In the genomic region with DNA sequence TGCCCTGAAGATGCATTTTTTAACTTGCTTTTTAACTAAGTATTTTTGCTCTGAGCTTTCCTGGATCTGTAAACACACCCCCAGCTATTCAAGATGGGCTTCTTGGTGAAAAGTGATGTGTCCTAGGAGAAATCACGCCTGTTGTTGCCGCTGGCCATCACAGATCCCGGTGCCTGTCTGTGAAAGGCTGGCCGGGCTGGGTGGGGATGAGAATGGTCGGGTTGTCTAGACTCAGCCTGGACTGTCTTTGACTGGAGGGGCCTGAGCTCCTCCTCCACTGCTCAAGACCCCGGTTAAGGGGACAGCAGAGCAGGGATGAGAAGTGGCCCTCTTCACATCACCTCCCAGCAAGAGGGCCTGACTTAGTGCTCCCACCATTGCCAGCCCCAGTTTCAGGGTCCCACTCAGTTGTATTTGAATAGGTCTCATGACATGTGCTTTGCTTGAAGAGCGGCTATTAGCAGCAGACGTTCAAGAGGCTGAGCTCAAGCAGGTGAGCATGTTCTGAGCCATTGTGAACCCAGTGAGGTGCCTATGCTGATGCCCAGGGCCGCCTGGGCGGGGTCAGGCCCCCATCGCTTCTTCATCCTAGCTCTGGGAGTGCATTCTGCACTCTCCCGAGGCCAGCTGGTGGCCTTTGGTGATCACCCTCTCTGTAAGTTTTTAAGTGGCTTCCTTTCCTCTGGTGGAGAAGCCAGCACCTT, we compare ENCODE assay signal across 10 cellular contexts.
DNase-seq lines count a peak whose midpoint lies in the region; ATAC-seq and TF ChIP-seq lines count a peak whose summit lies in the region.
"Had no signal": no experiment of that assay in that cellular context is flagged by ENCODE, and none has a peak within 500 bp of the region (broad histone marks: within the 10 kb centered on the region; RNA-seq: fewer than 3 reads in every experiment).

No MANE protein-coding gene starts in this region.

- no peak for TF ChIP-seq RAD21 in SK-N-SH (IDR thresholded peaks at IDR 0.05; ENCODE audit: low read length)

- no peaks in the 10 kb centered on the region for H4K20me1 ChIP-seq in SK-N-SH (ENCODE audit: insufficient read depth)

- no peaks in the 10 kb centered on the region for H3K27me3 Mint-ChIP-seq in activated T-helper 2 cell treated with anti-CD3 and anti-CD28 coated beads, Interferon-gamma antibody, Interleukin-2, Interleukin-4, amounts not matched to agents 10 μg/mL and 5 μg/mL and 100 μg/mL, durations not matched to agents 14 hours and 24 hours and 36 hours (ENCODE audit: low read depth)
- H3K27me3 Mint-ChIP-seq in naive thymus-derived CD4-positive, alpha-beta T cell: no peaks in the 10 kb centered on the region
- H3K27me3 Mint-ChIP-seq: activated CD4-positive, alpha-beta T cell treated with anti-CD3 and anti-CD28 coated beads, Interleukin-2, amount 10 ng/mL, durations not matched to agents 7 days and 5 days had no signal

- TF ChIP-seq EP300 in SK-N-SH (IDR thresholded peaks at IDR 0.05; ENCODE audit: borderline replicate concordance in 1 of 2, low read depth in 1 of 2, low read length in 1 of 2): no peak

- H3K4me1 Mint-ChIP-seq in activated T-helper 2 cell treated with anti-CD3 and anti-CD28 coated beads, Interferon-gamma antibody, Interleukin-2, Interleukin-4, amounts not matched to agents 10 μg/mL and 5 μg/mL and 100 μg/mL, durations not matched to agents 14 hours and 24 hours and 36 hours (ENCODE audit: low read depth): peaks cover 15% of the 10 kb centered on the region
- peaks cover 13 to 71% (median 63%) of the 10 kb centered on the region in 7 donors for H3K4me1 Mint-ChIP-seq in naive thymus-derived CD4-positive, alpha-beta T cell

- ATAC-seq in left cardiac atrium: peak; percentile 6 to 38
- ATAC-seq in sciatic nerve: peak; percentile 45
- ATAC-seq in HG03175 (IDR thresholded peaks at IDR 0.05; ENCODE audit: unreplicated experiment): no peak
- ATAC-seq in HG02981 (IDR thresholded peaks at IDR 0.05; ENCODE audit: unreplicated experiment): no peak
- ATAC-seq in naive thymus-derived CD4-positive, alpha-beta T cell: no peak

- H3K9me2 ChIP-seq in SK-N-SH: no peaks in the 10 kb centered on the region

- no peak for DNase-seq in BE2C
- no peak for DNase-seq in SK-N-SH
- DNase-seq in left cardiac atrium: no peak
- no peak for DNase-seq in sciatic nerve (ENCODE audit: low spot score)
- no peak for DNase-seq in activated T-helper 2 cell treated with anti-CD3 and anti-CD28 coated beads, Interferon-gamma antibody, Interleukin-2, Interleukin-4, amounts not matched to agents 10 μg/mL and 5 μg/mL and 100 μg/mL, durations not matched to agents 14 hours and 24 hours and 36 hours (ENCODE audit: low spot score)
- DNase-seq in naive thymus-derived CD4-positive, alpha-beta T cell: no peak
- DNase-seq: activated CD4-positive, alpha-beta T cell treated with anti-CD3 and anti-CD28 coated beads, Interleukin-2, amount 10 ng/mL, durations not matched to agents 7 days and 5 days; occipital lobe had no signal

- intact Hi-C loops in left cardiac atrium (cut with DNase I): loop anchor here in 1 of 2 donors (5.0 kb wide), 1 partner anchor 49 kb away; no protein-coding TSS in a partner anchor
- intact Hi-C loops in sciatic nerve (cut with DNase I): no loop called here
- intact Hi-C loops in activated T-helper 2 cell treated with anti-CD3 and anti-CD28 coated beads, Interferon-gamma antibody, Interleukin-2, Interleukin-4, amounts not matched to agents 10 μg/mL and 5 μg/mL and 100 μg/mL, durations not matched to agents 14 hours and 24 hours and 36 hours (cut with micrococcal nuclease): no loop called here
- intact Hi-C loops in naive thymus-derived CD4-positive, alpha-beta T cell (cut with micrococcal nuclease): loop anchor here in 1 of 2 donors (10.0 kb wide), 1 partner anchor 53 kb away; no protein-coding TSS in a partner anchor

- peaks cover 83% of the 10 kb centered on the region for H3K79me2 ChIP-seq in SK-N-SH (ENCODE audit: insufficient read depth)

- whole genome bisulfite sequencing in SK-N-SH (ENCODE audit: low lambda C conversion rate): 80% methylated on average over 11 of the region's 12 CpGs

- H3K36me3 ChIP-seq in BE2C: peaks cover 14% of the 10 kb centered on the region
- H3K36me3 ChIP-seq in SK-N-SH (replicated peaks in 1 of 2; ENCODE audit: control insufficient read depth in 1 of 2, insufficient read depth in 2 of 2, low read length in 1 of 2): no peaks in the 10 kb centered on the region
- no peaks in the 10 kb centered on the region for H3K36me3 ChIP-seq in naive thymus-derived CD4-positive, alpha-beta T cell (ENCODE audit: control insufficient read depth in 2 of 3, insufficient read depth in 3 of 3, low read length in 3 of 3)

- H3F3A ChIP-seq in SK-N-SH (replicated peaks; ENCODE audit: insufficient read depth): peaks cover 36% of the 10 kb centered on the region

- H3K36me3 Mint-ChIP-seq in activated T-helper 2 cell treated with anti-CD3 and anti-CD28 coated beads, Interferon-gamma antibody, Interleukin-2, Interleukin-4, amounts not matched to agents 10 μg/mL and 5 μg/mL and 100 μg/mL, durations not matched to agents 14 hours and 24 hours and 36 hours (ENCODE audit: low read depth): no peaks in the 10 kb centered on the region
- H3K36me3 Mint-ChIP-seq in naive thymus-derived CD4-positive, alpha-beta T cell: peaks cover 0 to 15% (median 10%) of the 10 kb centered on the region in 5 donors

- H3K9me3 ChIP-seq in BE2C (no peaks in the 10 kb centered on the region), SK-N-SH (no peaks in the 10 kb centered on the region)
- H3K9me3 ChIP-seq in naive thymus-derived CD4-positive, alpha-beta T cell (ENCODE audit: control insufficient read depth in 2 of 3, low read length in 3 of 3): no peaks in the 10 kb centered on the region

- peak overlapping the region; percentile 84 for H3K9ac ChIP-seq in SK-N-SH

- no peak overlapping the region for H3K27ac Mint-ChIP-seq in activated T-helper 2 cell treated with anti-CD3 and anti-CD28 coated beads, Interferon-gamma antibody, Interleukin-2, Interleukin-4, amounts not matched to agents 10 μg/mL and 5 μg/mL and 100 μg/mL, durations not matched to agents 14 hours and 24 hours and 36 hours
- H3K27ac Mint-ChIP-seq in naive thymus-derived CD4-positive, alpha-beta T cell: peak overlapping the region in 1 of 9 donors; percentile 1
- H3K27ac Mint-ChIP-seq: activated CD4-positive, alpha-beta T cell treated with anti-CD3 and anti-CD28 coated beads, Interleukin-2, amount 10 ng/mL, durations not matched to agents 7 days and 5 days had no signal

- TF ChIP-seq CTCF in BE2C (IDR thresholded peaks at IDR 0.05; ENCODE audit: low read depth, low read length) (no peak), SK-N-SH (IDR thresholded peaks at IDR 0.05) (no peak)

- no peak overlapping the region for H3K4me3 Mint-ChIP-seq in activated T-helper 2 cell treated with anti-CD3 and anti-CD28 coated beads, Interferon-gamma antibody, Interleukin-2, Interleukin-4, amounts not matched to agents 10 μg/mL and 5 μg/mL and 100 μg/mL, durations not matched to agents 14 hours and 24 hours and 36 hours (ENCODE audit: low read depth)
- peak overlapping the region in 4 of 10 donors; percentile 16 to 50 (median 36) for H3K4me3 Mint-ChIP-seq in naive thymus-derived CD4-positive, alpha-beta T cell
- H3K4me3 Mint-ChIP-seq: activated CD4-positive, alpha-beta T cell treated with anti-CD3 and anti-CD28 coated beads, Interleukin-2, amount 10 ng/mL, durations not matched to agents 7 days and 5 days had no signal

- peak overlapping the region; percentile 84 for H3K4me2 ChIP-seq in SK-N-SH

- POLR2A ChIA-PET in SK-N-SH (lab: Yijun Ruan, JAX): no interaction called here
- POLR2A ChIA-PET in naive thymus-derived CD4-positive, alpha-beta T cell (lab: Charles Lee): no interaction called here

- CTCF ChIA-PET in SK-N-SH (lab: Yijun Ruan, JAX): interaction anchor here (1.0 to 1.4 kb wide), 5 partner anchors 9 to 77 kb away, joined by 3 to 7 read pairs (median 5); no protein-coding TSS in a partner anchor
- CTCF ChIA-PET in naive thymus-derived CD4-positive, alpha-beta T cell (lab: Charles Lee): no interaction called here

- H3K9me3 Mint-ChIP-seq in activated T-helper 2 cell treated with anti-CD3 and anti-CD28 coated beads, Interferon-gamma antibody, Interleukin-2, Interleukin-4, amounts not matched to agents 10 μg/mL and 5 μg/mL and 100 μg/mL, durations not matched to agents 14 hours and 24 hours and 36 hours: no peaks in the 10 kb centered on the region
- no peaks in the 10 kb centered on the region for H3K9me3 Mint-ChIP-seq in naive thymus-derived CD4-positive, alpha-beta T cell

- peak overlapping the region; percentile 14; the same call in 1 of the 2 replicates for H3K4me3 ChIP-seq in BE2C (ENCODE audit: low read depth, low read length)
- no peak overlapping the region for H3K4me3 ChIP-seq in SK-N-SH (ENCODE audit: low read depth in 2 of 2, low read length in 1 of 2)
- no peak overlapping the region for H3K4me3 ChIP-seq in naive thymus-derived CD4-positive, alpha-beta T cell (ENCODE audit: low read length)

- H3K27ac ChIP-seq in SK-N-SH (ENCODE audit: low read depth in 2 of 2, low read length in 1 of 2): peak overlapping the region; percentile 93 to 99
- H3K27ac ChIP-seq in naive thymus-derived CD4-positive, alpha-beta T cell (ENCODE audit: low read depth, low read length): no peak overlapping the region

- H3K27me3 ChIP-seq in BE2C (no peaks in the 10 kb centered on the region), SK-N-SH (ENCODE audit: insufficient read depth) (no peaks in the 10 kb centered on the region)
- H3K27me3 ChIP-seq in naive thymus-derived CD4-positive, alpha-beta T cell (ENCODE audit: control insufficient read depth in 2 of 2, insufficient read depth in 2 of 2, low read length in 2 of 2): no peaks in the 10 kb centered on the region

- no peak overlapping the region for H2AFZ ChIP-seq in SK-N-SH (ENCODE audit: low read depth)

- peaks cover 80% of the 10 kb centered on the region for H3K4me1 ChIP-seq in BE2C
- H3K4me1 ChIP-seq in SK-N-SH (ENCODE audit: control insufficient read depth in 1 of 2, insufficient read depth in 2 of 2, low read depth in 1 of 2, low read length in 1 of 2): peaks cover 41 to 69% of the 10 kb centered on the region in 2 experiments
- peaks cover 0 to 16% of the 10 kb centered on the region in 2 donors for H3K4me1 ChIP-seq in naive thymus-derived CD4-positive, alpha-beta T cell (ENCODE audit: control insufficient read depth in 2 of 2, insufficient read depth in 2 of 2, low read length in 2 of 2)

TF ChIP-seq in SK-N-SH, 30 proteins besides CTCF, POLR2A, EP300 and RAD21 (continues in another document):
- no peak for TF ChIP-seq MXI1 (IDR thresholded peaks at IDR 0.05; ENCODE audit: low read depth, low read length)
- no peak for TF ChIP-seq SMC3 (IDR thresholded peaks at IDR 0.05; ENCODE audit: low read depth, low read length)
- TF ChIP-seq EZH2phosphoT487 (IDR thresholded peaks at IDR 0.05; ENCODE audit: borderline replicate concordance, low read depth): no peak

Comparison
In these comparisons a context has a peak if more than half of its experiments do, and no peak if none do; other contexts are left out.
1. ATAC-seq: peak in left cardiac atrium (2 of 2) and sciatic nerve (single experiment); none in HG03175 (single experiment), HG02981 (single experiment) and naive thymus-derived CD4-positive, alpha-beta T cell (single experiment).